In the genomic region with DNA sequence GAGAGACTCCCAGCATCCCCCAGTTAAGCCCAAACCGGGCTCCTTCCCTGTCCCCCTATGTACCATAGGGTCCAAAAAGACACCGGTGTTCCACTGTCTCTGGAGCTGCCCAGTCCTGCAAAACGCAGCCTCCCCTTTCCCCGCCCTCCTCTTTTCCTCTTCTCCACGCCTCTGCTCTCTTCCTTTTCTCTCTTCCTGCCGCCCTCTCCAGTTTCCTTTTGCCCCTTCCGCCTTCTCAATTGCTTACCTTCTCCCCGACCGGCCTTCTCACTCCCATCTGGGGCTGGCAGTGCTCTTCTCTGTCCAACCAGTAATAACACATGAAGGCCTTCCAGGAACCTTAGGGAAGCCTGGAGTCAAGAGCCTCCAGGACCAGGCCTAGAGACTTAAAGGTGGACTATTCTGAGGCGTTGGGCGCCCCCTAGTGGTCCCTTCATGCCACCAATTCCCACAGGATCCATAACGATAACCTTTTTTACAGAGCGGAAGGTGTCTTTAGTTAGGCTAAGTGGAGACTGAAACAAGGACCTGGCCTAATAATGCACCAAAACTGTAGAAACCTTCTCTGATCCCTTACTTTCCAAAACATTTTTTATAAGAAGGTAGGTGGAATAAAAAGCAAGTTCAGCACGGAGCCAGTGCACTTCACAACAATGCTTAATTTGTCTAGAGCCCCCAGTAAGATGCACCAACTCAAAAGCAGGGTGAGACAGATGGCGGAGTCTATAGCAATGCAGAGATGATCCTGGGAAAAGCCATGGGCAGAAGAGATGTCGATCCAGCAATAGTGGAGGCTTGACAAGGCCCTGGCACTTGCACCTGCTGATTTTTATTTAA, we compare ENCODE assay signal across 8 cellular contexts. TPM values are rescaled to one million over a fixed set of nuclear protein-coding genes. Genes with fewer than 3 reads are reported as not detected.
DNase-seq lines count a peak whose midpoint lies in the region; ATAC-seq, FAIRE-seq and TF ChIP-seq lines count a peak whose summit lies in the region.

No MANE protein-coding gene starts in this region.

- TF ChIP-seq CTCF in LNCAP (IDR thresholded peaks at IDR 0.05) (peak; percentile 77), pancreas (IDR thresholded peaks at IDR 0.05) (peak; percentile 69 to 85 (median 73)), type B pancreatic cell (conservative IDR thresholded peaks at IDR 0.05) (peak; percentile 88)

- peaks cover 9% of the 10 kb centered on the region for H3K27me3 Mint-ChIP-seq in type B pancreatic cell

- intact Hi-C loops in pancreas (cut with DNase I), result no loop called here

- H3K4me3 Mint-ChIP-seq in type B pancreatic cell, result no peak overlapping the region

- 65% methylated on average over 16 of the region's 16 CpGs for WGBS in pancreas, 2 donors

- ATAC-seq in GM19328 (IDR thresholded peaks at IDR 0.05; ENCODE audit: unreplicated experiment) (peak; percentile 42), pancreas (peak; percentile 51 to 77 (median 71))

- no peaks in the 10 kb centered on the region for H3K27me3 ChIP-seq in pancreas

- H3K4me1 ChIP-seq in pancreas, result peaks cover 0 to 15% (median 12%) of the 10 kb centered on the region in 3 donors

- no peak overlapping the region for H3K27ac ChIP-seq in pancreas

- DNase-seq in Ammon's horn (ENCODE audit: low spot score) (peak; percentile 86), SHP77 (lab: John Stamatoyannopoulos, UW) (peak; percentile 63 to 68), germinal center (ENCODE audit: low spot score) (peak; percentile 54), pancreas (peak; percentile 33 to 86 (median 70)), type B pancreatic cell (ENCODE audit: extremely low spot score, unreplicated experiment) (no peak)
- peak; percentile 87 for DNase-seq in activated effector memory CD4-positive, alpha-beta T cell treated with anti-CD3 and anti-CD28 coated beads, Interleukin-2, amount 50 U/mL, for 16 hours

- no peak for FAIRE-seq in pancreas (lab: Jason Lieb, UNC)

- no peaks in the 10 kb centered on the region for H3K36me3 ChIP-seq in pancreas

- no peak overlapping the region for H3K4me3 ChIP-seq in pancreas

- no peaks in the 10 kb centered on the region for H3K9me3 Mint-ChIP-seq in type B pancreatic cell

- H3K27ac Mint-ChIP-seq in type B pancreatic cell, result peak overlapping the region; percentile 11

- H3K4me1 Mint-ChIP-seq in type B pancreatic cell (ENCODE audit: unreplicated experiment), result peaks cover 16% of the 10 kb centered on the region

- H3K36me3 Mint-ChIP-seq in type B pancreatic cell, result no peaks in the 10 kb centered on the region

- H3K9me3 ChIP-seq in pancreas, result no peaks in the 10 kb centered on the region

RNA-seq across cellular contexts. Expression of a gene that starts 27.2 kb away (rescaled TPM):
- total RNA-seq in pancreas, result 10 to 100 TPM in 1 of 6 donors, 1 to 10 TPM in 5; 2.4 to 12.4 (median 4.7) TPM
- polyA plus RNA-seq in pancreas, result 10 to 100 TPM; 12.3 to 14.3 TPM
- total RNA-seq in type B pancreatic cell (ENCODE audit: low replicate concordance), result 22.6 and 26.6 TPM in 2 replicates
